8 cellular contexts compared by ENCODE assay signal in genomic region chr12:110613771-110614684, GRCh38. TPM values are rescaled to one million over a fixed set of nuclear protein-coding genes. Genes with fewer than 3 reads are reported as not detected.
DNase-seq lines count a peak whose midpoint lies in the region; ATAC-seq and TF ChIP-seq lines count a peak whose summit lies in the region.

Gene TCTN1, plus strand, starts transcription at chr12:110614129. Its CDS starts 54 bp downstream, at chr12:110614183.

- peaks cover 0 to 2% of the 10 kb centered on the region in 2 donors for H3K36me3 ChIP-seq in lung (ENCODE audit: control insufficient read depth in 2 of 2, insufficient read depth in 2 of 2, low read length in 2 of 2)

- peak within 1 kb of the TSS; percentile 43 to 87 for H3K27ac ChIP-seq in lung (ENCODE audit: low read depth in 1 of 2, low read length in 1 of 2)

- POLR2A ChIA-PET in activated CD8-positive, alpha-beta memory T cell treated with anti-CD3 and anti-CD28 coated beads for 36 hours (lab: Charles Lee) = interaction anchor here (0.5 to 2.4 kb wide), 7 partner anchors 12 to 157 kb away, joined by 3 to 11 read pairs (median 4); partner anchors contain the start of genes FAM216A, GPN3 and RAD9B

- WGBS in lung, 2 donors = 2 to 4% methylated on average over 60 of the region's 60 CpGs

- peaks cover 0 to 5% of the 10 kb centered on the region in 2 donors for H3K4me1 ChIP-seq in lung (ENCODE audit: control insufficient read depth in 2 of 2, insufficient read depth in 2 of 2, low read length in 2 of 2)

- DNase-seq in CMK (ENCODE audit: low read depth) (peak; percentile 92), HS-5 (ENCODE audit: low read depth) (peak; percentile 67), NK-92 (lab: John Stamatoyannopoulos, UW; ENCODE audit: unreplicated experiment) (peak; percentile 69), lung (ENCODE audit: low spot score) (peak; percentile 97)
- peak; percentile 88 for DNase-seq in effector CD8-positive, alpha-beta T cell (lab: John Stamatoyannopoulos, UW)
- DNase-seq in stimulated activated CD4-positive, alpha-beta T cell treated with anti-CD3 and anti-CD28 coated beads, TNF-alpha, amount 100 ng/mL, for 24 hours (ENCODE audit: low read depth in 3 of 3) = peak; percentile 94 to 98 (median 94)

- peak within 1 kb of the TSS; percentile 79 for H3K4me3 ChIP-seq in lung

- no peak for TF ChIP-seq CTCF in lung (IDR thresholded peaks at IDR 0.05; ENCODE audit: control extremely low read depth, extremely low read depth)

- CTCF ChIA-PET in activated CD8-positive, alpha-beta memory T cell treated with anti-CD3 and anti-CD28 coated beads for 36 hours (lab: Charles Lee) = interaction anchor here (0.6 to 5.4 kb wide), 8 partner anchors 9 to 215 kb away, joined by 3 to 21 read pairs (median 3); partner anchors contain the start of genes RAD9B and VPS29

- peak; percentile 89 for ATAC-seq in GM19468 (IDR thresholded peaks at IDR 0.05; ENCODE audit: extremely low read depth, unreplicated experiment)
- peak; percentile 97 for ATAC-seq in lung (ENCODE audit: insufficient read depth, low FRiP score)

- H3K27me3 ChIP-seq in lung (ENCODE audit: control insufficient read depth, insufficient read depth) = no peaks in the 10 kb centered on the region

- no peaks in the 10 kb centered on the region for H3K9me3 ChIP-seq in lung (ENCODE audit: control insufficient read depth in 2 of 2, insufficient read depth in 1 of 2, low read length in 1 of 2)

RNA-seq across cellular contexts. Expression of gene TCTN1, which starts in this region (rescaled TPM):
- total RNA-seq in activated CD8-positive, alpha-beta memory T cell treated with anti-CD3 and anti-CD28 coated beads for 36 hours = 10 to 100 TPM; 11.8 to 13.4 TPM
- 10 to 100 TPM; 56.9 to 79.2 TPM for total RNA-seq in lung
- 10 to 100 TPM; 22.0 to 31.6 TPM for polyA plus RNA-seq in lung

Comparison
In these comparisons a context has a peak if more than half of its experiments do, and no peak if none do; other contexts are left out.
1. Peak in every context shown above with its lines: DNase-seq, ATAC-seq, H3K4me3 ChIP-seq and H3K27ac ChIP-seq.
2. RNA of gene TCTN1 (total RNA-seq): 56.9 to 79.2 TPM in lung; 11.8 to 13.4 TPM in activated CD8-positive, alpha-beta memory T cell treated with anti-CD3 and anti-CD28 coated beads for 36 hours; every median in the first group is over 4 times any median in the second.